In the genomic region with DNA sequence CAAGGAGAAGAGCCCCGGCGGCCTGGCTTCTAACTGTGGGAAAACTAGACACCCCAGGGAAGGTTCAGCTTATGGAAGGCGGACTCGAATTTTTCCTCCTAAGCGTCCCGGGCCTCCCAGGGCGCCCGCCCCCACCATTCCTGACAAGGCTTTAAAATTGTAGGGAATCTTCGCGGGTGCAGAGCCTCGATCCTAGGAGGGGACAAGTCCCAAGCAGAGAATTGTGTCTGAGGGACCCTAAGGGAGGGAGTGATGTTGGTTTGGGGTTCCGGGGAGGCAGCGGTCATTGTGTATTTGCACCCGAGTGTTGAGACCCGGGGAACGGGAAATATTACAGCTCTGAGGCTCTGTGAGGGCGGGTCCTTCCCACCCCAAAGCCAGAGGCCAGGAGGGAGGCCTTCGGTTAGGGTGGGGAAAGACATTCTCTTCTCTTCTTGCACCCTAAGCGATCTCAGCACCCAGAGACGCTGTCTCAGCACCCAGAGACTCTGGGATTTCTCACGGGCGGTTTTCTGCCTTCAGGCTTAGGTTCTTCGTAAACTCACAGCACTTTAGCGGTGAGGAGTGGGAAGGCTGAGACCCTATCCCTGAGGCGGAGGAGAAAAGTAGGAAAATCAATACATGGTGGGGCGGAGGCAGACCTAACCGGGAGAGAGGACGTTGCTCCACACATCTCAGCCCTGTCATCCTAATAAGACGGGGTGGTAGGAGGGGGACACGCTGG, we compare ENCODE assay signal across 9 cellular contexts. TPM values are rescaled to one million over a fixed set of nuclear protein-coding genes. Genes with fewer than 3 reads are reported as not detected.
DNase-seq lines count a peak whose midpoint lies in the region; FAIRE-seq and TF ChIP-seq lines count a peak whose summit lies in the region.
"Had no signal": no experiment of that assay in that cellular context is flagged by ENCODE, and none has a peak within 500 bp of the region (broad histone marks: within the 10 kb centered on the region; RNA-seq: fewer than 3 reads in every experiment).

No MANE protein-coding gene starts in this region.

- H3K4me2 ChIP-seq in BLaER1 treated with 17β-estradiol and CSF1 and Interleukin-3, amounts not matched to agents 10 nM and 100 nM, result peak overlapping the region in 7 of 11 experiments; percentile 43 to 75 (median 68); a peak in 9 of 22 replicates

- 3% methylated on average over 26 of the region's 30 CpGs for WGBS in HUES64

- 0 out of 22 replicates have a peak, but pooled peaks cover 0 to 4% (median 0%) of the 10 kb centered on the region in 11 experiments for H3K36me3 ChIP-seq in BLaER1 treated with 17β-estradiol and CSF1 and Interleukin-3, amounts not matched to agents 10 nM and 100 nM
- H3K36me3 ChIP-seq in HUES64 (ENCODE audit: insufficient read depth, low read length), result no peaks in the 10 kb centered on the region

- H3K4me1 ChIP-seq in BLaER1 treated with 17β-estradiol and CSF1 and Interleukin-3, amounts not matched to agents 10 nM and 100 nM, result peaks cover 11 to 31% (median 20%) of the 10 kb centered on the region in 10 experiments
- H3K4me1 ChIP-seq in HUES64 (ENCODE audit: insufficient read depth, low read length), result peaks cover 6% of the 10 kb centered on the region; the same call in 1 of the 2 replicates

- peak overlapping the region in 5 of 10 experiments; percentile 41 to 53 (median 44); a peak in 5 of 20 replicates for H3K4me3 ChIP-seq in BLaER1 treated with 17β-estradiol and CSF1 and Interleukin-3, amounts not matched to agents 10 nM and 100 nM
- H3K4me3 ChIP-seq in HUES64 (ENCODE audit: low read length), result peak overlapping the region; percentile 49
- H3K4me3 ChIP-seq in coronary artery, result peak overlapping the region; percentile 57

- peaks cover 4% of the 10 kb centered on the region for H3K36me3 Mint-ChIP-seq in neural crest cell (ENCODE audit: low read depth)

- DNase-seq in coronary artery (ENCODE audit: low spot score) (no peak), neural crest cell (ENCODE audit: low read depth, low spot score) (no peak), cerebellar cortex (ENCODE audit: low spot score) (no peak), GM12892 (ENCODE audit: insufficient read length) (no peak), amygdala (lab: John Stamatoyannopoulos, UW) (no peak), SKM-1 treated with dmso at 0.1 percent for 144 hours (lab: John Stamatoyannopoulos, UW; ENCODE audit: unreplicated experiment) (no peak)
- DNase-seq: NCI-H524 had no signal

- peaks cover 2 to 57% (median 34%) of the 10 kb centered on the region in 11 experiments for H3K9me3 ChIP-seq in BLaER1 treated with 17β-estradiol and CSF1 and Interleukin-3, amounts not matched to agents 10 nM and 100 nM (replicated peaks in 1 of 11)
- H3K9me3 ChIP-seq in HUES64 (ENCODE audit: insufficient read depth, low read depth, low read length), result no peaks in the 10 kb centered on the region

- no peak for TF ChIP-seq CTCF in coronary artery (IDR thresholded peaks at IDR 0.05)
- TF ChIP-seq CTCF in neural crest cell (conservative IDR thresholded peaks at IDR 0.05), result no peak

- H3K9ac ChIP-seq in BLaER1 treated with 17β-estradiol and CSF1 and Interleukin-3, amounts not matched to agents 10 nM and 100 nM, result no peak overlapping the region
- H3K9ac ChIP-seq in HUES64 (ENCODE audit: low read depth, low read length), result no peak overlapping the region

- H4K20me1 ChIP-seq in BLaER1 treated with 17β-estradiol and CSF1 and Interleukin-3, amounts not matched to agents 10 nM and 100 nM, result peaks cover 0 to 12% (median 0%) of the 10 kb centered on the region in 11 experiments; a peak in 5 of 22 replicates

- no peak for TF ChIP-seq POLR2A in GM12892 (IDR thresholded peaks at IDR 0.05; ENCODE audit: low read depth, low read length)

- peak overlapping the region; percentile 84 for H3K4me3 Mint-ChIP-seq in neural crest cell

- FAIRE-seq in GM12892 (lab: Jason Lieb, UNC), result no peak

- no peaks in the 10 kb centered on the region for H3K9me3 Mint-ChIP-seq in neural crest cell

- peaks cover 76% of the 10 kb centered on the region for H3K27me3 Mint-ChIP-seq in neural crest cell (ENCODE audit: low read depth)

- no peak overlapping the region for H3K27ac ChIP-seq in BLaER1 treated with 17β-estradiol and CSF1 and Interleukin-3, amounts not matched to agents 10 nM and 100 nM
- H3K27ac ChIP-seq in HUES64 (ENCODE audit: low read depth, low read length) (no peak overlapping the region), coronary artery (peak overlapping the region; percentile 29 to 99)

- H3K27me3 ChIP-seq in BLaER1 treated with 17β-estradiol and CSF1 and Interleukin-3, amounts not matched to agents 10 nM and 100 nM, result peaks cover 66 to 75% (median 71%) of the 10 kb centered on the region in 11 experiments
- H3K27me3 ChIP-seq in HUES64 (ENCODE audit: insufficient read depth, low read length), result peaks cover 80% of the 10 kb centered on the region

- H3K27ac Mint-ChIP-seq in neural crest cell (ENCODE audit: unreplicated experiment), result no peak overlapping the region

- H3K4me1 Mint-ChIP-seq in neural crest cell, result peaks cover 19% of the 10 kb centered on the region

RNA-seq across cellular contexts. Expression of a gene that starts 7.6 kb away (rescaled TPM):
- not detected for polyA plus RNA-seq in HUES64 (2013, experiment 1 of 2)
- polyA plus RNA-seq in HUES64 (2013, experiment 2 of 2), result 0.19 TPM
- 0.33 and 0.45 TPM in 2 replicates for total RNA-seq in neural crest cell
- polyA plus RNA-seq in GM12892 (2012; ENCODE audit: missing spikeins), result not detected

Comparison
In these comparisons a context has a peak if more than half of its experiments do, and no peak if none do; other contexts are left out.
1. H3K27ac ChIP-seq: peak in coronary artery (2 of 2); none in BLaER1 treated with 17β-estradiol and CSF1 and Interleukin-3, amounts not matched to agents 10 nM and 100 nM (0 of 11) and HUES64 (single experiment).